12 cellular contexts compared by ENCODE assay signal in the genomic region with DNA sequence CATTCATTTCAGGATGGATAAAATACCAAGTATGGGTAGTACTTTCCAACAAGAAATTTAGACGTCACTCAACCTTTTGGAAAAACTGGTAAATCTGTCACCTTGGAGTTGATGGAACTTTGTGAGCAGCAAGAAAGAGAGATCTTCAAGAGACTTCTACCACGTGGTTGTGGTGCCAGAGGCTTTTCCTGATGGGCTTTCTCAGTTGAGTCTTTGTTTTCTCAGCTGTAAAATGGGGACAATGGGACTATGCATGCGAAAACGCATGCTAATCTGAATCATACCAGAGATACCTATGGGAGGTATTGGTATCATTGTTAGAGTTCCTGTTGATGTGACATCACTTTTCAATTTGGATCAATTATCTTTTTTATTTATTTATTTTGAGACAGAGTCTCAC. TPM values are rescaled to one million over a fixed set of nuclear protein-coding genes. Genes with fewer than 3 reads are reported as not detected.
"Had no signal": no experiment of that assay in that cellular context is flagged by ENCODE, and none has a peak within 500 bp of the region (broad histone marks: within the 10 kb centered on the region; RNA-seq: fewer than 3 reads in every experiment).

No MANE protein-coding gene starts in this region.

- H3K4me3 ChIP-seq: GM23248, GM23338, HAP-1 had no signal

- H3K9me3 ChIP-seq: HAP-1 had no signal

- ATAC-seq: GM23338, HCT116 had no signal

- DNase-seq: GOT3, H7, H9, HCEC 1CT, HFFc6 had no signal

- H3K4me2 ChIP-seq: GM23338 had no signal

- H2AFZ ChIP-seq: GM23248, GM23338 had no signal

- H3K9ac ChIP-seq: GM23248 had no signal

- H3K36me3 ChIP-seq: HAP-1 had no signal

- FAIRE-seq: H1, H54 had no signal

- H3K27ac ChIP-seq: GM23248 had no signal

RNA-seq across cellular contexts. Expression of a gene that starts 59.9 kb away (rescaled TPM):
- total RNA-seq: GM23248, GM23338, H1, H4, H7, H9 had no signal
- polyA plus RNA-seq: H1 had no signal
